In genomic region chr12:5964913-5965900, GRCh38 we compare ENCODE assay signal across 1 cellular context.
TF ChIP-seq lines count a peak whose summit lies in the region.

No MANE protein-coding gene starts in this region.

TF ChIP-seq in IMR-90, 13 proteins besides CTCF, POLR2A, EP300 and RAD21 (continued from another document):
- TF ChIP-seq ELK1 (IDR thresholded peaks at IDR 0.05; ENCODE audit: borderline replicate concordance, low read depth, low read length) (no peak), RFX5 (IDR thresholded peaks at IDR 0.05; ENCODE audit: low read depth, low read length) (no peak), USF2 (IDR thresholded peaks at IDR 0.05; ENCODE audit: low read depth, low read length) (no peak), BHLHE40 (IDR thresholded peaks at IDR 0.05; ENCODE audit: low read depth, low read length) (no peak), FOS (IDR thresholded peaks at IDR 0.05; ENCODE audit: low read depth, low read length) (no peak), MAZ (IDR thresholded peaks at IDR 0.05; ENCODE audit: borderline replicate concordance, low read depth, low read length) (no peak), SMC3 (IDR thresholded peaks at IDR 0.05; ENCODE audit: low read depth, low read length) (no peak), MAFK (IDR thresholded peaks at IDR 0.05; ENCODE audit: low read depth, low read length) (no peak), CEBPB (IDR thresholded peaks at IDR 0.05; ENCODE audit: low read depth, low read length) (no peak)
